Comparison of ENCODE assay signal across 30 cellular contexts in the genomic region with DNA sequence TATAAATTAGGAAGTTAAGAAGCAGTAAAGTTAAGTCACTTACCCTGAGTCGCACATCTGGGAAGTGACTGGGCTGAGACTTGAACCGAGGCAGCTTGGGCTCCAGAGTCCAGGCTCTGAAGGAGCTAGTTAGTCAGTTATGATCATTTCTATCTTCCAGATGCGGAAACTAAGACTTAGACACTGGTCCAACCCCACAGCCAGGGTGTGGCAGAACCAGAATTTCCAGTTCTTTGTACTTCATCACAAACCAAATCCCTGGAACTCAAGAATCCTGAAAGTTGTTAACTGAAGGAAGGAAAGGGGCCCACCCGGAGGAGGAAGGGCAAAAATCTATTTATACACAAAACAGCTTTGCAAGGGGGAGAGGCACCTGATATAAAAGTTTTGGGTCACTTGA. TPM values are rescaled to one million over a fixed set of nuclear protein-coding genes. Genes with fewer than 3 reads are reported as not detected.
A peak's percentile ranks its signal among the peaks of the same experiment; 100 is the strongest.
DNase-seq lines count a peak whose midpoint lies in the region; ATAC-seq and TF ChIP-seq lines count a peak whose summit lies in the region.
"Had no signal": no experiment of that assay in that cellular context is flagged by ENCODE, and none has a peak within 500 bp of the region (broad histone marks: within the 10 kb centered on the region; RNA-seq: fewer than 3 reads in every experiment).

No MANE protein-coding gene starts in this region.

- H3K36me3 ChIP-seq in colonic mucosa (no peaks in the 10 kb centered on the region), mucosa of descending colon (ENCODE audit: low read depth) (no peaks in the 10 kb centered on the region)
- H3K36me3 ChIP-seq: brain microvascular endothelial cell, ovary, Peyer's patch, vagina had no signal

- no peak overlapping the region for H3K27ac ChIP-seq in colonic mucosa
- H3K27ac ChIP-seq: brain microvascular endothelial cell, dorsolateral prefrontal cortex, ovary, Peyer's patch, vagina had no signal

- no peak overlapping the region for H3K4me3 ChIP-seq in colonic mucosa
- no peak overlapping the region for H3K4me3 ChIP-seq in mucosa of descending colon
- H3K4me3 ChIP-seq: dorsolateral prefrontal cortex, ovary, Peyer's patch, vagina had no signal

- no peaks in the 10 kb centered on the region for H3K27me3 Mint-ChIP-seq in type B pancreatic cell

- H3K9me3 ChIP-seq in colonic mucosa (no peaks in the 10 kb centered on the region), mucosa of descending colon (no peaks in the 10 kb centered on the region)
- H3K9me3 ChIP-seq: ovary, Peyer's patch, vagina had no signal

- ATAC-seq in mucosa of descending colon (peak; percentile 91), GM21723 (IDR thresholded peaks at IDR 0.05; ENCODE audit: unreplicated experiment) (no peak), HG02610 (IDR thresholded peaks at IDR 0.05; ENCODE audit: unreplicated experiment) (no peak)
- ATAC-seq: activated CD4-positive, alpha-beta T cell treated with anti-CD3 and anti-CD28 coated beads for 36 hours; activated CD8-positive, alpha-beta T cell treated with anti-CD3 and anti-CD28 coated beads, Interleukin-2, amount 10 ng/mL, durations not matched to agents 7 days and 5 days; activated naive CD4-positive, alpha-beta T cell treated with anti-CD3 and anti-CD28 coated beads, Interleukin-2, amount 50 U/mL, for 72 hours; activated T-helper 17 cell treated with anti-CD3 and anti-CD28 coated beads, Interleukin-2, amount 50 U/mL, for 72 hours had no signal

- H3K27me3 ChIP-seq in colonic mucosa = no peaks in the 10 kb centered on the region
- H3K27me3 ChIP-seq: brain microvascular endothelial cell, dorsolateral prefrontal cortex, ovary, Peyer's patch, vagina had no signal

- TF ChIP-seq CTCF in colonic mucosa (IDR thresholded peaks at IDR 0.05) = no peak
- no peak for TF ChIP-seq CTCF in mucosa of descending colon (IDR thresholded peaks at IDR 0.05)
- TF ChIP-seq CTCF in type B pancreatic cell (conservative IDR thresholded peaks at IDR 0.05) = no peak

- H3K4me3 Mint-ChIP-seq in type B pancreatic cell = peak overlapping the region; percentile 67
- H3K4me3 Mint-ChIP-seq: activated CD4-positive, alpha-beta T cell treated with anti-CD3 and anti-CD28 coated beads for 36 hours; activated CD8-positive, alpha-beta T cell treated with anti-CD3 and anti-CD28 coated beads, Interleukin-2, amount 10 ng/mL, durations not matched to agents 7 days and 5 days; activated T-helper 17 cell treated with anti-CD3 and anti-CD28 coated beads, Interleukin-2, amount 50 U/mL, for 72 hours; CD4-positive, CD25-positive, alpha-beta regulatory T cell; neural crest cell had no signal

- peaks cover 30% of the 10 kb centered on the region for H3K4me1 Mint-ChIP-seq in type B pancreatic cell (ENCODE audit: unreplicated experiment)

- H3K27ac Mint-ChIP-seq in type B pancreatic cell = peak overlapping the region; percentile 92
- H3K27ac Mint-ChIP-seq: activated CD4-positive, alpha-beta T cell treated with anti-CD3 and anti-CD28 coated beads for 36 hours; activated CD8-positive, alpha-beta T cell treated with anti-CD3 and anti-CD28 coated beads, Interleukin-2, amount 10 ng/mL, durations not matched to agents 7 days and 5 days; activated T-helper 17 cell treated with anti-CD3 and anti-CD28 coated beads, Interleukin-2, amount 50 U/mL, for 72 hours; CD4-positive, CD25-positive, alpha-beta regulatory T cell had no signal

- no peak overlapping the region for H3K9ac ChIP-seq in colonic mucosa (ENCODE audit: low read depth in 2 of 2, low read length in 2 of 2)

- no peaks in the 10 kb centered on the region for H3K36me3 Mint-ChIP-seq in type B pancreatic cell
- H3K36me3 Mint-ChIP-seq: CD4-positive, CD25-positive, alpha-beta regulatory T cell had no signal

- H3K4me1 ChIP-seq in colonic mucosa (peaks cover 6% of the 10 kb centered on the region), mucosa of descending colon (ENCODE audit: low read depth) (peaks cover 15% of the 10 kb centered on the region)
- H3K4me1 ChIP-seq: Peyer's patch had no signal

- peaks cover 5% of the 10 kb centered on the region for H3K9me3 Mint-ChIP-seq in type B pancreatic cell
- H3K9me3 Mint-ChIP-seq: activated naive CD4-positive, alpha-beta T cell treated with anti-CD3 and anti-CD28 coated beads, Interleukin-2, amount 50 U/mL, for 72 hours; activated T-helper 17 cell treated with anti-CD3 and anti-CD28 coated beads, Interleukin-2, amount 50 U/mL, for 72 hours; CD4-positive, CD25-positive, alpha-beta regulatory T cell; neural crest cell had no signal

- intact Hi-C loops in colonic mucosa (cut with DNase I) (no loop called here), mucosa of descending colon (cut with DNase I, micrococcal nuclease) (no loop called here)

- DNase-seq in NCI-H748 (lab: John Stamatoyannopoulos, UW; ENCODE audit: unreplicated experiment) = peak; percentile 4
- DNase-seq in NCI-H748 treated with DMSO at 0.1 percent for 48 hours (lab: John Stamatoyannopoulos, UW) = no peak
- peak; percentile 91 for DNase-seq in colonic mucosa
- DNase-seq in mucosa of descending colon = peak; percentile 57 to 91 (median 69)
- DNase-seq in type B pancreatic cell (ENCODE audit: extremely low spot score, unreplicated experiment) = no peak
- no peak for DNase-seq in NCI-H2171 (lab: John Stamatoyannopoulos, UW)
- DNase-seq: activated CD4-positive, alpha-beta T cell treated with anti-CD3 and anti-CD28 coated beads for 36 hours; activated CD8-positive, alpha-beta T cell treated with anti-CD3 and anti-CD28 coated beads, Interleukin-2, amount 10 ng/mL, durations not matched to agents 7 days and 5 days; amygdala; brain microvascular endothelial cell; CD4-positive, CD25-positive, alpha-beta regulatory T cell; dorsolateral prefrontal cortex; HCEC 1CT; hippocampal formation; MM.1S; NCI-H1105 treated with DMSO at 0.1 percent for 48 hours; NCI-H2029; NCI-H2227 treated with DMSO at 0.1 percent for 48 hours; NCI-H526 treated with DMSO at 0.1 percent for 48 hours; ovary; retina; stimulated activated naive CD4-positive, alpha-beta T cell; SW 1271 had no signal

RNA-seq across cellular contexts. Expression of gene RYBP, which starts 11.9 kb away (rescaled TPM):
- 10 to 100 TPM; 13.0 to 24.7 TPM for total RNA-seq in colonic mucosa
- total RNA-seq in mucosa of descending colon = 10 to 100 TPM; 16.4 to 22.9 (median 17.1) TPM
- total RNA-seq in type B pancreatic cell (ENCODE audit: low replicate concordance) = 25.8 and 30.3 TPM in 2 replicates

Comparison
In these comparisons a context has a peak if more than half of its experiments do, and no peak if none do; other contexts are left out.
1. DNase-seq: peak in NCI-H748 (single experiment), colonic mucosa (single experiment) and mucosa of descending colon (3 of 3); none in NCI-H748 treated with DMSO at 0.1 percent for 48 hours (single experiment), type B pancreatic cell (single experiment) and NCI-H2171 (single experiment).